In the genomic region with DNA sequence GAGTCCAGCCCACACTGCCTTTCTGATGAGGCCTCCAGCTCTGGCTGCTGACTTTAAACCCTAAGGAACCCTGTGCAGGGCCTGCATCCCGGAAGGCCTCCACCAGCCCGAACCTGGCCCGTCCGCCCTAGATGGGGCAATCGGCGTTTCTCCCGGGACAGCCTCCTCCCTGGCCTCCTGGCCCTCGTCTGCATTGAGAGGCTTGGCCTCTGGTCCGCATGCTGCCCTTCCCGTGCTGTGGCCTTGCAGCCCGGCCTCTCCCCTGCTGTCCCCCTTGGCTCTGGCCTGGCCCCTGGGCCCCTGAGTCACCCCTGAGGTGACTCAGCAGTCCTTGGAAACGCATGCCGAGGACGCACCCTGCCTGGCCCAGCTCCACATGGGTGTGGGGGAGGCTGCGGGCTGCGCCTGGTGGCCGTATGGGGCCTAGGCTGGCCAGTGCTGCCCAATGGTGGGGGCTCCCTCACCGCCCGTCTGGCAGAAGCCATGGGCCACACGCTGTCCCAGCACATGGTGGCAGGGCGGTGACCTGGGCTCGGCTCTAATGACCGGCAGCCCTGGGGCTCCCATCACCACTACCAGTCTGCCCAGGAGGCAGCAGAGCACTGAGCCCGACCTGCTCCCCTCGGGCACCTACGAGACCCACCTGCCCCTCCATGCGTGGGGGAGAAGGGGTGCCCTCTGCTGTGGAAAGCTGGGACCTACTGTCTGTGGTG, we compare ENCODE assay signal across 8 cellular contexts. TPM values are rescaled to one million over a fixed set of nuclear protein-coding genes. Genes with fewer than 3 reads are reported as not detected.
A peak's percentile ranks its signal among the peaks of the same experiment; 100 is the strongest.
DNase-seq lines count a peak whose midpoint lies in the region; ATAC-seq, FAIRE-seq and TF ChIP-seq lines count a peak whose summit lies in the region.

No MANE protein-coding gene starts in this region.

- H3K36me3 Mint-ChIP-seq in Calu3 (ENCODE audit: insufficient read depth, unreplicated experiment) = peaks cover 23% of the 10 kb centered on the region

- TF ChIP-seq CTCF in Calu3 (IDR thresholded peaks at IDR 0.05; ENCODE audit: unreplicated experiment) (no peak), pancreas (IDR thresholded peaks at IDR 0.05) (no peak)

- no peaks in the 10 kb centered on the region for H3K9me3 Mint-ChIP-seq in Calu3 (ENCODE audit: low read depth, unreplicated experiment)

- peak overlapping the region; percentile 30 for H3K27ac Mint-ChIP-seq in Calu3 (ENCODE audit: unreplicated experiment)

- no peak for FAIRE-seq in pancreas (lab: Jason Lieb, UNC)

- H3K4me1 Mint-ChIP-seq in Calu3 (ENCODE audit: low read depth, unreplicated experiment) = peaks cover 46% of the 10 kb centered on the region

- peak overlapping the region; percentile 42 for H3K4me3 Mint-ChIP-seq in Calu3 (ENCODE audit: low read depth, unreplicated experiment)

- CTCF ChIA-PET in Calu3 (lab: Charles Lee) = interaction anchor here (0.6 to 2.6 kb wide), 8 partner anchors 10 to 111 kb away, joined by 3 to 10 read pairs (median 6); partner anchors contain the start of genes CHAF1A, MPND and SH3GL1

- no peak overlapping the region for H3K4me3 ChIP-seq in pancreas

- peaks cover 60 to 80% (median 78%) of the 10 kb centered on the region in 3 donors for H3K4me1 ChIP-seq in pancreas

- no TSS peak for BruUV-seq in Calu3 (replicated peaks; lab: Mats Ljungman, UMichigan)

- H3K27ac ChIP-seq in pancreas = peak overlapping the region; percentile 51 to 76 (median 68)

- H3K27me3 ChIP-seq in pancreas = no peaks in the 10 kb centered on the region

- H3K9me3 ChIP-seq in pancreas = no peaks in the 10 kb centered on the region

- DNase-seq in Calu3 (peak; percentile 75), RKO (ENCODE audit: low spot score) (peak; percentile 83), fibroblast of peridontal ligament (ENCODE audit: extremely low read depth) (peak; percentile 72), pancreas (peak in 4 of 6 donors; percentile 60 to 88 (median 81)), T-helper 1 cell (no peak), SIG-M5 treated with dmso at 0.1 percent for 504 hours (lab: John Stamatoyannopoulos, UW; ENCODE audit: unreplicated experiment) (no peak), NCI-H2196 (lab: John Stamatoyannopoulos, UW; ENCODE audit: unreplicated experiment) (no peak)

- H3K36me3 ChIP-seq in pancreas = no peaks in the 10 kb centered on the region

- 46 to 47% methylated on average over 25 to 27 of the region's 27 CpGs for WGBS in pancreas, 2 donors

- intact Hi-C loops in Calu3 (cut with micrococcal nuclease; ENCODE audit: unreplicated experiment) = no loop called here
- intact Hi-C loops in pancreas (cut with DNase I) = no loop called here

- ATAC-seq in pancreas (peak; percentile 25 to 52 (median 44)), GM18519 (IDR thresholded peaks at IDR 0.05; ENCODE audit: low FRiP score, unreplicated experiment) (no peak)

- no peaks in the 10 kb centered on the region for H3K27me3 Mint-ChIP-seq in Calu3 (ENCODE audit: unreplicated experiment)

RNA-seq across cellular contexts. Expression of gene SH3GL1, which starts 25.7 kb away (rescaled TPM):
- 40.7 and 42.0 TPM in 2 replicates for total RNA-seq in Calu3 (2022)
- 10 to 100 TPM; 25.9 to 31.1 (median 27.5) TPM for total RNA-seq in pancreas
- 10 to 100 TPM; 27.1 to 34.2 TPM for polyA plus RNA-seq in pancreas

RNA-seq across cellular contexts. Expression of gene CHAF1A, which starts 27.8 kb away (rescaled TPM):
- total RNA-seq in Calu3 (2022) (37.2 and 43.3 TPM in 2 replicates), pancreas (1 to 10 TPM; 2.8 to 5.0 (median 3.9) TPM)
- polyA plus RNA-seq in pancreas = 1 to 10 TPM; 3.8 to 4.3 TPM

RNA-seq across cellular contexts. Expression of gene MPND, which starts 31.2 kb away (rescaled TPM):
- total RNA-seq in Calu3 (2022) = 15.3 and 21.1 TPM in 2 replicates
- total RNA-seq in pancreas = 10 to 100 TPM; 11.8 to 20.0 (median 14.9) TPM
- polyA plus RNA-seq in pancreas = 10 to 100 TPM; 16.7 to 18.9 TPM

RNA-seq across cellular contexts. Expression of gene STAP2, which starts 36.0 kb away (rescaled TPM):
- total RNA-seq in Calu3 (2022) (28.7 and 30.5 TPM in 2 replicates), pancreas (10 to 100 TPM; 17.4 to 45.4 (median 23.3) TPM)
- polyA plus RNA-seq in pancreas = 10 to 100 TPM; 46.6 to 65.5 TPM

Comparison
In these comparisons a context has a peak if more than half of its experiments do, and no peak if none do; other contexts are left out.
1. DNase-seq: peak in Calu3 (single experiment), RKO (single experiment), fibroblast of peridontal ligament (single experiment) and pancreas (4 of 6); none in T-helper 1 cell (0 of 5), SIG-M5 treated with dmso at 0.1 percent for 504 hours (single experiment) and NCI-H2196 (single experiment).